2 cellular contexts compared by ENCODE assay signal in genomic region chr6:99353126-99353525, GRCh38.
TF ChIP-seq lines count a peak whose summit lies in the region.

No MANE protein-coding gene starts in this region.

TF ChIP-seq in SK-N-SH, 30 proteins besides CTCF, POLR2A, EP300 and RAD21:
- TF ChIP-seq IRF3 (IDR thresholded peaks at IDR 0.05; ENCODE audit: low read depth, low read length) (no peak), REST (IDR thresholded peaks at IDR 0.05; ENCODE audit: low read depth, low read length) (peak; percentile 94)
TF ChIP-seq in SK-N-SH: peak in this region for 1.

TF ChIP-seq in SK-N-SH treated with all-trans-retinoic acid at 6 μM for 48 hours, 23 proteins besides CTCF, POLR2A, EP300 and RAD21:
- TF ChIP-seq TSHZ2 (CRISPR knock-in tag; IDR thresholded peaks at IDR 0.05) = no peak
- no peak for TF ChIP-seq ARNTL (CRISPR knock-in tag; IDR thresholded peaks at IDR 0.05; ENCODE audit: borderline replicate concordance, low read depth)
- TF ChIP-seq ZFP3 (CRISPR knock-in tag; IDR thresholded peaks at IDR 0.05) = no peak
- TF ChIP-seq CSDC2 (CRISPR knock-in tag; IDR thresholded peaks at IDR 0.05) = no peak
- no peak for TF ChIP-seq SNAI2 (CRISPR knock-in tag; IDR thresholded peaks at IDR 0.05)
- TF ChIP-seq CREB5 (CRISPR knock-in tag; IDR thresholded peaks at IDR 0.05; ENCODE audit: low read depth) = no peak
- TF ChIP-seq PATZ1 (CRISPR knock-in tag; IDR thresholded peaks at IDR 0.05; ENCODE audit: borderline replicate concordance) = no peak
- no peak for TF ChIP-seq OSR1 (CRISPR knock-in tag; IDR thresholded peaks at IDR 0.05)
- TF ChIP-seq TOX (CRISPR knock-in tag; IDR thresholded peaks at IDR 0.05; ENCODE audit: borderline replicate concordance) = no peak
- no peak for TF ChIP-seq ZC3H10 (CRISPR knock-in tag; IDR thresholded peaks at IDR 0.05)
- TF ChIP-seq GLIS3 (CRISPR knock-in tag; IDR thresholded peaks at IDR 0.05) = no peak
- no peak for TF ChIP-seq CSRNP3 (CRISPR knock-in tag; IDR thresholded peaks at IDR 0.05)
- no peak for TF ChIP-seq ZNF8 (CRISPR knock-in tag; IDR thresholded peaks at IDR 0.05)
